In the genomic region with DNA sequence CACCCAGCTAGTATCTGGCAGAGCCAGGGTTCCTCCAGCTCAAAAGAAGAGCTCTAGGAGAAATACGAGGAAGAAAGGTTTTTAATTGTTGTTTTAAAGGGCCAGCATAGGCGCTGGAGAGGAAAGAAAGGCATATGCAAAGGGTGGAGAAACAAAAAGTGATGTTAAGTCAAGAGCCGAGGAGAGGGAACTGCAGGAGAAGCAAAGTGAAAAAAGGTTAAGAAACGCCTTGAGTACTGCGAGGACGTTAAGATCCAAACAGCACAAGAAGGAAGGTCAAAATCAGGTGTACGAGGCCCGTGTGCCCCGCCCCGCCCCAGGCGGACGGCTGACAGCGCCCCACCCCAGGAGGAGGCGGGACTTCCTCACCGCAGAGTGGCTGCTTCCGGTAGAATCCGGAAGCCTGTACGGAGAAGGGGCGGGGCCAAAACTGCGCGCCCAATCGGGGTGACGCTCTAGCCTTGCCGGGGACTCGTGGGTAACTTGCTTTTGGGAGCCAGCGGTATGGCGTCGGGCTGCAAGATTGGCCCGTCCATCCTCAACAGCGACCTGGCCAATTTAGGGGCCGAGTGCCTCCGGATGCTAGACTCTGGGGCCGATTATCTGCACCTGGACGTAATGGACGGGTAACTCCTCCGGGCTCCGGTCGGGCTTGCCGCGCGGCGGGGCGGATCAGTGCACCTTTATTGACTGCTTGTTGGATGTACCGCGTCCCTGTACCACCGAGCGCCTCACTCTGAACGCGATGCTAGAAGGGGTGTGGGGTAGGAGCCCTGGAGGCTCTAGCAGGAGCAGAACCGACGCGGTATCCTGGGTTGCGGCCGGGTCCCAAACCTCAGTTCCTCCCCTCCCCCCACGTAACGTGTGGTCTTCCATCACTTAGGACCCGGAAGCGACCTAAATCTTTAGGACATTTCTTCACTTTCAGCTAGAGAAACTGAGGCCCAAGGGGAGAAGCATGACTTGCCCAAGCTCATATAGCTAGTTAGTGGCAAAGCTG, we compare ENCODE assay signal across 1 cellular context.
TF ChIP-seq lines count a peak whose summit lies in the region.

A gene (plus strand): TSS at position 481 of the 1,000 bp plus-strand sequence. CDS start 24 bp downstream, at position 505.

TF ChIP-seq in GM12878, 131 proteins besides CTCF, POLR2A, EP300 and RAD21 (continued from another document and continues in another):
- TF ChIP-seq ZNF217 (IDR thresholded peaks at IDR 0.05) (no peak), ETV6 (conservative IDR thresholded peaks at IDR 0.05 in 1 of 2, IDR thresholded peaks at IDR 0.05 in 1 of 2; ENCODE audit: borderline replicate concordance in 1 of 2, low read depth in 1 of 2) (no peak), PAX5 (IDR thresholded peaks at IDR 0.05; ENCODE audit: borderline replicate concordance, low read depth, low read length) (no peak), CHD2 (IDR thresholded peaks at IDR 0.05; ENCODE audit: borderline replicate concordance, low read depth, low read length) (peak; percentile 52; the same call in 1 of the 2 replicates), RAD51 (IDR thresholded peaks at IDR 0.05) (no peak), SREBF1 (IDR thresholded peaks at IDR 0.05; ENCODE audit: low read length) (no peak), CHD1 (IDR thresholded peaks at IDR 0.05; ENCODE audit: low read depth, low read length) (no peak), PAX8 (IDR thresholded peaks at IDR 0.05) (no peak), SPI1 (IDR thresholded peaks at IDR 0.05; ENCODE audit: borderline replicate concordance, insufficient read depth, low read depth, low read length) (peak; percentile 64; the same call in 1 of the 2 replicates), NR2C1 (IDR thresholded peaks at IDR 0.05) (no peak), TCF12 (IDR thresholded peaks at IDR 0.05; ENCODE audit: low read depth, low read length) (0 out of 2 replicates have a peak, but pooled peaks have one; percentile 7), SMARCA5 (IDR thresholded peaks at IDR 0.05) (0 out of 2 replicates have a peak, but pooled peaks have one; percentile 49), SP1 (IDR thresholded peaks at IDR 0.05; ENCODE audit: low read depth, low read length) (peak; percentile 40), ZNF274 (IDR thresholded peaks at IDR 0.05; ENCODE audit: insufficient read depth, insufficient read length) (no peak), EGR1 (IDR thresholded peaks at IDR 0.05; ENCODE audit: borderline replicate concordance in 1 of 2, low read depth in 2 of 2, low read length in 2 of 2) (no peak), RUNX3 (IDR thresholded peaks at IDR 0.05; ENCODE audit: low read length) (peak; percentile 79), MTA2 (IDR thresholded peaks at IDR 0.05; ENCODE audit: low read depth) (no peak), ZNF384 (IDR thresholded peaks at IDR 0.05; ENCODE audit: borderline replicate concordance, low read depth, low read length) (no peak), ZZZ3 (IDR thresholded peaks at IDR 0.05; ENCODE audit: control insufficient read depth, insufficient read length, low read depth) (no peak), BRCA1 (IDR thresholded peaks at IDR 0.05; ENCODE audit: low read depth, low read length) (no peak), MYB (IDR thresholded peaks at IDR 0.05; ENCODE audit: borderline replicate concordance, low read depth, low read length) (no peak), IKZF1 (conservative IDR thresholded peaks at IDR 0.05) (peak; percentile 70), IRF4 (IDR thresholded peaks at IDR 0.05; ENCODE audit: low read depth, low read length) (no peak), MXI1 (IDR thresholded peaks at IDR 0.05; ENCODE audit: low read depth, low read length) (peak; percentile 57), TCF7 (IDR thresholded peaks at IDR 0.05; ENCODE audit: borderline replicate concordance) (no peak), EED (IDR thresholded peaks at IDR 0.05; ENCODE audit: low read depth) (no peak), NFIC (IDR thresholded peaks at IDR 0.05; ENCODE audit: low read depth, low read length) (no peak), WRNIP1 (IDR thresholded peaks at IDR 0.05; ENCODE audit: borderline replicate concordance, low read depth, low read length) (no peak), BACH1 (IDR thresholded peaks at IDR 0.05; ENCODE audit: borderline replicate concordance) (no peak)
- TF ChIP-seq, protein P1, sequence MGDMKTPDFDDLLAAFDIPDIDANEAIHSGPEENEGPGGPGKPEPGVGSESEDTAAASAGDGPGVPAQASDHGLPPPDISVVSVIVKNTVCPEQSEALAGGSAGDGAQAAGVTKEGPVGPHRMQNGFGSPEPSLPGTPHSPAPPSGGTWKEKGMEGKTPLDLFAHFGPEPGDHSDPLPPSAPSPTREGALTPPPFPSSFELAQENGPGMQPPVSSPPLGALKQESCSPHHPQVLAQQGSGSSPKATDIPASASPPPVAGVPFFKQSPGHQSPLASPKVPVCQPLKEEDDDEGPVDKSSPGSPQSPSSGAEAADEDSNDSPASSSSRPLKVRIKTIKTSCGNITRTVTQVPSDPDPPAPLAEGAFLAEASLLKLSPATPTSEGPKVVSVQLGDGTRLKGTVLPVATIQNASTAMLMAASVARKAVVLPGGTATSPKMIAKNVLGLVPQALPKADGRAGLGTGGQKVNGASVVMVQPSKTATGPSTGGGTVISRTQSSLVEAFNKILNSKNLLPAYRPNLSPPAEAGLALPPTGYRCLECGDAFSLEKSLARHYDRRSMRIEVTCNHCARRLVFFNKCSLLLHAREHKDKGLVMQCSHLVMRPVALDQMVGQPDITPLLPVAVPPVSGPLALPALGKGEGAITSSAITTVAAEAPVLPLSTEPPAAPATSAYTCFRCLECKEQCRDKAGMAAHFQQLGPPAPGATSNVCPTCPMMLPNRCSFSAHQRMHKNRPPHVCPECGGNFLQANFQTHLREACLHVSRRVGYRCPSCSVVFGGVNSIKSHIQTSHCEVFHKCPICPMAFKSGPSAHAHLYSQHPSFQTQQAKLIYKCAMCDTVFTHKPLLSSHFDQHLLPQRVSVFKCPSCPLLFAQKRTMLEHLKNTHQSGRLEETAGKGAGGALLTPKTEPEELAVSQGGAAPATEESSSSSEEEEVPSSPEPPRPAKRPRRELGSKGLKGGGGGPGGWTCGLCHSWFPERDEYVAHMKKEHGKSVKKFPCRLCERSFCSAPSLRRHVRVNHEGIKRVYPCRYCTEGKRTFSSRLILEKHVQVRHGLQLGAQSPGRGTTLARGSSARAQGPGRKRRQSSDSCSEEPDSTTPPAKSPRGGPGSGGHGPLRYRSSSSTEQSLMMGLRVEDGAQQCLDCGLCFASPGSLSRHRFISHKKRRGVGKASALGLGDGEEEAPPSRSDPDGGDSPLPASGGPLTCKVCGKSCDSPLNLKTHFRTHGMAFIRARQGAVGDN (IDR thresholded peaks at IDR 0.05), result peak; percentile 73; the same call in 1 of the 2 replicates
- TF ChIP-seq, protein P2, sequence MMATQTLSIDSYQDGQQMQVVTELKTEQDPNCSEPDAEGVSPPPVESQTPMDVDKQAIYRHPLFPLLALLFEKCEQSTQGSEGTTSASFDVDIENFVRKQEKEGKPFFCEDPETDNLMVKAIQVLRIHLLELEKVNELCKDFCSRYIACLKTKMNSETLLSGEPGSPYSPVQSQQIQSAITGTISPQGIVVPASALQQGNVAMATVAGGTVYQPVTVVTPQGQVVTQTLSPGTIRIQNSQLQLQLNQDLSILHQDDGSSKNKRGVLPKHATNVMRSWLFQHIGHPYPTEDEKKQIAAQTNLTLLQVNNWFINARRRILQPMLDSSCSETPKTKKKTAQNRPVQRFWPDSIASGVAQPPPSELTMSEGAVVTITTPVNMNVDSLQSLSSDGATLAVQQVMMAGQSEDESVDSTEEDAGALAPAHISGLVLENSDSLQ (IDR thresholded peaks at IDR 0.05), result peak; percentile 83
- TF ChIP-seq, protein P3, sequence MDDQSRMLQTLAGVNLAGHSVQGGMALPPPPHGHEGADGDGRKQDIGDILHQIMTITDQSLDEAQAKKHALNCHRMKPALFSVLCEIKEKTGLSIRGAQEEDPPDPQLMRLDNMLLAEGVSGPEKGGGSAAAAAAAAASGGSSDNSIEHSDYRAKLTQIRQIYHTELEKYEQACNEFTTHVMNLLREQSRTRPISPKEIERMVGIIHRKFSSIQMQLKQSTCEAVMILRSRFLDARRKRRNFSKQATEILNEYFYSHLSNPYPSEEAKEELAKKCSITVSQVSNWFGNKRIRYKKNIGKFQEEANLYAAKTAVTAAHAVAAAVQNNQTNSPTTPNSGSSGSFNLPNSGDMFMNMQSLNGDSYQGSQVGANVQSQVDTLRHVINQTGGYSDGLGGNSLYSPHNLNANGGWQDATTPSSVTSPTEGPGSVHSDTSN (IDR thresholded peaks at IDR 0.05; ENCODE audit: insufficient replicate concordance, low read depth, low read length), result no peak
- TF ChIP-seq, protein P4, sequence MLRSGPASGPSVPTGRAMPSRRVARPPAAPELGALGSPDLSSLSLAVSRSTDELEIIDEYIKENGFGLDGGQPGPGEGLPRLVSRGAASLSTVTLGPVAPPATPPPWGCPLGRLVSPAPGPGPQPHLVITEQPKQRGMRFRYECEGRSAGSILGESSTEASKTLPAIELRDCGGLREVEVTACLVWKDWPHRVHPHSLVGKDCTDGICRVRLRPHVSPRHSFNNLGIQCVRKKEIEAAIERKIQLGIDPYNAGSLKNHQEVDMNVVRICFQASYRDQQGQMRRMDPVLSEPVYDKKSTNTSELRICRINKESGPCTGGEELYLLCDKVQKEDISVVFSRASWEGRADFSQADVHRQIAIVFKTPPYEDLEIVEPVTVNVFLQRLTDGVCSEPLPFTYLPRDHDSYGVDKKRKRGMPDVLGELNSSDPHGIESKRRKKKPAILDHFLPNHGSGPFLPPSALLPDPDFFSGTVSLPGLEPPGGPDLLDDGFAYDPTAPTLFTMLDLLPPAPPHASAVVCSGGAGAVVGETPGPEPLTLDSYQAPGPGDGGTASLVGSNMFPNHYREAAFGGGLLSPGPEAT (IDR thresholded peaks at IDR 0.05; ENCODE audit: low read depth), result peak; percentile 69
- TF ChIP-seq, protein P5, sequence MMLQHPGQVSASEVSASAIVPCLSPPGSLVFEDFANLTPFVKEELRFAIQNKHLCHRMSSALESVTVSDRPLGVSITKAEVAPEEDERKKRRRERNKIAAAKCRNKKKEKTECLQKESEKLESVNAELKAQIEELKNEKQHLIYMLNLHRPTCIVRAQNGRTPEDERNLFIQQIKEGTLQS (IDR thresholded peaks at IDR 0.05; ENCODE audit: borderline replicate concordance, extremely low read depth, low read depth, low read length), result no peak
- TF ChIP-seq, protein P6, sequence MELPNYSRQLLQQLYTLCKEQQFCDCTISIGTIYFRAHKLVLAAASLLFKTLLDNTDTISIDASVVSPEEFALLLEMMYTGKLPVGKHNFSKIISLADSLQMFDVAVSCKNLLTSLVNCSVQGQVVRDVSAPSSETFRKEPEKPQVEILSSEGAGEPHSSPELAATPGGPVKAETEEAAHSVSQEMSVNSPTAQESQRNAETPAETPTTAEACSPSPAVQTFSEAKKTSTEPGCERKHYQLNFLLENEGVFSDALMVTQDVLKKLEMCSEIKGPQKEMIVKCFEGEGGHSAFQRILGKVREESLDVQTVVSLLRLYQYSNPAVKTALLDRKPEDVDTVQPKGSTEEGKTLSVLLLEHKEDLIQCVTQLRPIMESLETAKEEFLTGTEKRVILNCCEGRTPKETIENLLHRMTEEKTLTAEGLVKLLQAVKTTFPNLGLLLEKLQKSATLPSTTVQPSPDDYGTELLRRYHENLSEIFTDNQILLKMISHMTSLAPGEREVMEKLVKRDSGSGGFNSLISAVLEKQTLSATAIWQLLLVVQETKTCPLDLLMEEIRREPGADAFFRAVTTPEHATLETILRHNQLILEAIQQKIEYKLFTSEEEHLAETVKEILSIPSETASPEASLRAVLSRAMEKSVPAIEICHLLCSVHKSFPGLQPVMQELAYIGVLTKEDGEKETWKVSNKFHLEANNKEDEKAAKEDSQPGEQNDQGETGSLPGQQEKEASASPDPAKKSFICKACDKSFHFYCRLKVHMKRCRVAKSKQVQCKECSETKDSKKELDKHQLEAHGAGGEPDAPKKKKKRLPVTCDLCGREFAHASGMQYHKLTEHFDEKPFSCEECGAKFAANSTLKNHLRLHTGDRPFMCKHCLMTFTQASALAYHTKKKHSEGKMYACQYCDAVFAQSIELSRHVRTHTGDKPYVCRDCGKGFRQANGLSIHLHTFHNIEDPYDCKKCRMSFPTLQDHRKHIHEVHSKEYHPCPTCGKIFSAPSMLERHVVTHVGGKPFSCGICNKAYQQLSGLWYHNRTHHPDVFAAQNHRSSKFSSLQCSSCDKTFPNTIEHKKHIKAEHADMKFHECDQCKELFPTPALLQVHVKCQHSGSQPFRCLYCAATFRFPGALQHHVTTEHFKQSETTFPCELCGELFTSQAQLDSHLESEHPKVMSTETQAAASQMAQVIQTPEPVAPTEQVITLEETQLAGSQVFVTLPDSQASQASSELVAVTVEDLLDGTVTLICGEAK (IDR thresholded peaks at IDR 0.05; ENCODE audit: borderline replicate concordance), result peak; percentile 94
- TF ChIP-seq, protein P7, sequence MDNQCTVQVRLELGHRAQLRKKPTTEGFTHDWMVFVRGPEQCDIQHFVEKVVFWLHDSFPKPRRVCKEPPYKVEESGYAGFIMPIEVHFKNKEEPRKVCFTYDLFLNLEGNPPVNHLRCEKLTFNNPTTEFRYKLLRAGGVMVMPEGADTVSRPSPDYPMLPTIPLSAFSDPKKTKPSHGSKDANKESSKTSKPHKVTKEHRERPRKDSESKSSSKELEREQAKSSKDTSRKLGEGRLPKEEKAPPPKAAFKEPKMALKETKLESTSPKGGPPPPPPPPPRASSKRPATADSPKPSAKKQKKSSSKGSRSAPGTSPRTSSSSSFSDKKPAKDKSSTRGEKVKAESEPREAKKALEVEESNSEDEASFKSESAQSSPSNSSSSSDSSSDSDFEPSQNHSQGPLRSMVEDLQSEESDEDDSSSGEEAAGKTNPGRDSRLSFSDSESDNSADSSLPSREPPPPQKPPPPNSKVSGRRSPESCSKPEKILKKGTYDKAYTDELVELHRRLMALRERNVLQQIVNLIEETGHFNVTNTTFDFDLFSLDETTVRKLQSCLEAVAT (IDR thresholded peaks at IDR 0.05), result peak; percentile 55; the same call in 1 of the 2 replicates
- TF ChIP-seq, protein P8, sequence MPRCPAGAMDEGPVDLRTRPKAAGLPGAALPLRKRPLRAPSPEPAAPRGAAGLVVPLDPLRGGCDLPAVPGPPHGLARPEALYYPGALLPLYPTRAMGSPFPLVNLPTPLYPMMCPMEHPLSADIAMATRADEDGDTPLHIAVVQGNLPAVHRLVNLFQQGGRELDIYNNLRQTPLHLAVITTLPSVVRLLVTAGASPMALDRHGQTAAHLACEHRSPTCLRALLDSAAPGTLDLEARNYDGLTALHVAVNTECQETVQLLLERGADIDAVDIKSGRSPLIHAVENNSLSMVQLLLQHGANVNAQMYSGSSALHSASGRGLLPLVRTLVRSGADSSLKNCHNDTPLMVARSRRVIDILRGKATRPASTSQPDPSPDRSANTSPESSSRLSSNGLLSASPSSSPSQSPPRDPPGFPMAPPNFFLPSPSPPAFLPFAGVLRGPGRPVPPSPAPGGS (IDR thresholded peaks at IDR 0.05; ENCODE audit: borderline replicate concordance, insufficient read depth, low read depth, low read length, poor library complexity, severe bottlenecking), result no peak
